2 cellular contexts compared by ENCODE assay signal in genomic region chr6:18011287-18011686, GRCh38.
A peak's percentile ranks its signal among the peaks of the same experiment; 100 is the strongest.
TF ChIP-seq lines count a peak whose summit lies in the region.

No MANE protein-coding gene starts in this region.

TF ChIP-seq in HepG2, 621 proteins besides CTCF, POLR2A, EP300 and RAD21:
- TF ChIP-seq MXD1 (CRISPR knock-in tag; IDR thresholded peaks at IDR 0.05) (0 out of 2 replicates have a peak, but pooled peaks have one; percentile 18), ZBTB38 (CRISPR knock-in tag; IDR thresholded peaks at IDR 0.05) (peak; percentile 20; the same call in 1 of the 2 replicates), ZNF577 (CRISPR knock-in tag; IDR thresholded peaks at IDR 0.05; ENCODE audit: borderline replicate concordance, low read depth) (no peak), ZNF547 (CRISPR knock-in tag; IDR thresholded peaks at IDR 0.05) (no peak)

TF ChIP-seq in H1, 55 proteins besides CTCF, POLR2A, EP300 and RAD21:
- TF ChIP-seq GABPA (IDR thresholded peaks at IDR 0.05; ENCODE audit: borderline replicate concordance, insufficient read depth, low read length): no peak
- TF ChIP-seq TEAD4 (IDR thresholded peaks at IDR 0.05; ENCODE audit: low read depth, low read length): no peak
- no peak for TF ChIP-seq MAX (IDR thresholded peaks at IDR 0.05)
- no peak for TF ChIP-seq CREB1 (IDR thresholded peaks at IDR 0.05)
- no peak for TF ChIP-seq TCF12 (IDR thresholded peaks at IDR 0.05; ENCODE audit: low read depth, low read length)
- TF ChIP-seq CHD2 (IDR thresholded peaks at IDR 0.05; ENCODE audit: low read length): no peak
- no peak for TF ChIP-seq SRF (IDR thresholded peaks at IDR 0.05; ENCODE audit: low read depth, low read length)
- TF ChIP-seq SIN3A (conservative IDR thresholded peaks at IDR 0.05 in 1 of 2, IDR thresholded peaks at IDR 0.05 in 1 of 2; ENCODE audit: low read depth in 1 of 2, low read length in 2 of 2): no peak
- TF ChIP-seq CEBPB (IDR thresholded peaks at IDR 0.05; ENCODE audit: low read depth, low read length): no peak
- TF ChIP-seq JUND (IDR thresholded peaks at IDR 0.05; ENCODE audit: low read length): no peak
- TF ChIP-seq SAP30 (IDR thresholded peaks at IDR 0.05; ENCODE audit: insufficient read depth, insufficient replicate concordance, low read length): no peak
- TF ChIP-seq CHD1 (IDR thresholded peaks at IDR 0.05; ENCODE audit: low read depth, low read length): no peak
- TF ChIP-seq ZNF274 (IDR thresholded peaks at IDR 0.05; ENCODE audit: borderline replicate concordance, extremely low read depth, low read length): no peak
- TF ChIP-seq SP4 (IDR thresholded peaks at IDR 0.05; ENCODE audit: low read length): no peak
- TF ChIP-seq RNF2 (IDR thresholded peaks at IDR 0.05; ENCODE audit: borderline replicate concordance, low read depth, low read length, missing control alignments, poor library complexity, severe bottlenecking): no peak
- TF ChIP-seq GTF2F1 (IDR thresholded peaks at IDR 0.05; ENCODE audit: borderline replicate concordance, low read depth, low read length): no peak
- no peak for TF ChIP-seq RXRA (IDR thresholded peaks at IDR 0.05; ENCODE audit: insufficient read depth, low read depth, low read length)
- TF ChIP-seq HDAC6 (IDR thresholded peaks at IDR 0.05; ENCODE audit: low read depth, low read length): no peak
- no peak for TF ChIP-seq PHF8 (conservative IDR thresholded peaks at IDR 0.05; ENCODE audit: low read depth, low read length)
